ENCODE assay signal across 18 cellular contexts in the genomic region with DNA sequence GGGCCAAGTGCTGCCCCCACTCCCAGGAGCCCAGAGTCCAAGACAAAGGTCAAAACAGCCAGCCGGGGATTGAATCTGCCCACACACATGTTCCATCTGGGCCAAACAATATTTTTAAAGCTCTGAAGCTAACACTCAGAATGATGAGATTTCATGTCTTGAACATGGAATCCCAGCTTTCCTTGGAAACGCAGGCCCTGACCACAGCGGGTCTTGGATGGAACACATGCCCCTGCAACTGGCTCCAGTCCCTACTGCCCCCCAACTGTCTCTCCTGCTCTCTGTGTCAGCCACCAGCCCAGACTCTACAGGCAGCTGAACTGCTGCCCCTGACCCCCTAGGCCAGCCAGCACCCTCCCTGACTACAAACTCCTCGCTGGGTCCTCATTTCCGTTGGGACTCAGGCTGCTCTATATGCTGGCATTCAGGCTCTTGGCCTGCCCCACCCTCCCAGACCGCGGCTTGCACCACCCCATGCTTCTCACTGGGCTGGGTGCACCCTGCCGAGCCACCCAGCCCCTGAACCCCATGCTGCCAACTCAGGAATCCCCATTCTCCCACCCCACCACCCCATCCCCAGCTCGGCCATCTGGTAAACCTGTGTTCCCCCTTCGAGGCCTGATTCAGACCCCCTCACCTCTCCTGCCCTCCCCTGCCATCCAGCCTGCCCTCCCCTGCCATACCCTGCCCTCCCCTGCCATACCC.
DNase-seq lines count a peak whose midpoint lies in the region; ATAC-seq and TF ChIP-seq lines count a peak whose summit lies in the region.
"Had no signal": no experiment of that assay in that cellular context is flagged by ENCODE, and none has a peak within 500 bp of the region (broad histone marks: within the 10 kb centered on the region; RNA-seq: fewer than 3 reads in every experiment).

No MANE protein-coding gene starts in this region.

- TF ChIP-seq POLR2A in prostate gland (IDR thresholded peaks at IDR 0.05): no peak

- ATAC-seq in Right ventricle myocardium superior (ENCODE audit: poor library complexity) (no peak), left lung (no peak), GM21360 (IDR thresholded peaks at IDR 0.05; ENCODE audit: unreplicated experiment) (no peak), WTC11 (no peak)
- ATAC-seq: activated CD4-positive, CD25-positive, alpha-beta regulatory T cell treated with anti-CD3 and anti-CD28 coated beads, Interleukin-2, amount 50 U/mL, for 24 hours; foreskin keratinocyte; left colon had no signal

- in situ Hi-C loops in GM13977 (cut with MboI; ENCODE audit: low pct_unique_long_range_greater_than_20kb, low sequenced_read_pairs, unreplicated experiment): no loop called here

- 0 out of 2 replicates have a peak, but pooled peaks cover 3% of the 10 kb centered on the region for H3K4me1 Mint-ChIP-seq in WTC11
- H3K4me1 Mint-ChIP-seq: CD8-positive, alpha-beta memory T cell had no signal

- H3K27me3 ChIP-seq in left lung: peaks cover 0 to 26% of the 10 kb centered on the region in 2 donors
- H3K27me3 ChIP-seq in prostate gland (replicated peaks; ENCODE audit: insufficient read depth): peaks cover 4% of the 10 kb centered on the region
- H3K27me3 ChIP-seq: foreskin keratinocyte had no signal

- no peak overlapping the region for H3K4me3 Mint-ChIP-seq in WTC11

- no peaks in the 10 kb centered on the region for H3K9me3 ChIP-seq in left lung
- H3K9me3 ChIP-seq in prostate gland: no peaks in the 10 kb centered on the region

- H3K36me3 ChIP-seq in left lung: peaks cover 0 to 8% of the 10 kb centered on the region in 2 donors
- H3K36me3 ChIP-seq in prostate gland: no peaks in the 10 kb centered on the region

- TF ChIP-seq CTCF in left lung (IDR thresholded peaks at IDR 0.05) (no peak), prostate gland (IDR thresholded peaks at IDR 0.05) (no peak), GM13977 (IDR thresholded peaks at IDR 0.05; ENCODE audit: extremely low read depth, insufficient read depth, missing control alignments) (no peak), WTC11 (IDR thresholded peaks at IDR 0.05) (no peak)

- intact Hi-C loops in Right ventricle myocardium superior (cut with DNase I): no loop called here
- intact Hi-C loops in cardiac septum (cut with DNase I): no loop called here
- intact Hi-C loops in left lung (cut with DNase I): no loop called here
- intact Hi-C loops in prostate gland (cut with DNase I): no loop called here

- DNase-seq in Right ventricle myocardium superior (peak; percentile 29), cardiac septum (ENCODE audit: low spot score) (no peak), left lung (peak; percentile 25 to 28), prostate gland (ENCODE audit: low spot score) (no peak), GM13977 (ENCODE audit: low spot score) (no peak), A172 (ENCODE audit: low spot score) (no peak), WTC11 (ENCODE audit: low spot score) (no peak)
- DNase-seq: ACHN, activated gamma-delta T cell, foreskin keratinocyte, HCEC 1CT, NCI-H1436, NCI-H82 had no signal

- H3K27ac ChIP-seq in left lung (peak overlapping the region in 1 of 2 donors; percentile 65), prostate gland (peak overlapping the region; percentile 11 to 30)
- H3K27ac ChIP-seq: foreskin keratinocyte, SK-N-MC had no signal

- no peak overlapping the region for H3K27ac Mint-ChIP-seq in WTC11
- H3K27ac Mint-ChIP-seq: CD8-positive, alpha-beta memory T cell had no signal

- H3K4me1 ChIP-seq in left lung (peaks cover 0 to 22% of the 10 kb centered on the region in 2 donors), prostate gland (replicated peaks) (no peaks in the 10 kb centered on the region)
- H3K4me1 ChIP-seq: foreskin keratinocyte had no signal

- H3K4me3 ChIP-seq in left lung (no peak overlapping the region), prostate gland (no peak overlapping the region)
- H3K4me3 ChIP-seq: SK-N-MC had no signal

- no peaks in the 10 kb centered on the region for H3K9me3 Mint-ChIP-seq in WTC11
- H3K9me3 Mint-ChIP-seq: CD8-positive, alpha-beta memory T cell had no signal

- 85% methylated on average over 10 of the region's 10 CpGs for WGBS in prostate gland

- no peaks in the 10 kb centered on the region for H3K27me3 Mint-ChIP-seq in WTC11 (ENCODE audit: low read depth)
- H3K27me3 Mint-ChIP-seq: CD8-positive, alpha-beta memory T cell had no signal

- no peaks in the 10 kb centered on the region for H3K36me3 Mint-ChIP-seq in WTC11
- H3K36me3 Mint-ChIP-seq: CD8-positive, alpha-beta memory T cell had no signal

- POLR2A ChIA-PET in WTC11 (lab: Charles Lee): no interaction called here

- CTCF ChIA-PET in WTC11 (lab: Charles Lee): interaction anchor here (0.8 to 1.4 kb wide), 4 partner anchors 12 to 130 kb away, joined by 3 to 4 read pairs (median 3); no protein-coding TSS in a partner anchor

TF ChIP-seq in WTC11, 78 proteins besides CTCF, POLR2A, EP300 and RAD21:
- TF ChIP-seq SMAD3 (CRISPR knock-in tag; IDR thresholded peaks at IDR 0.05; ENCODE audit: borderline replicate concordance) (no peak), NR3C1 (CRISPR knock-in tag; conservative IDR thresholded peaks at IDR 0.05; ENCODE audit: low read depth) (no peak)

Comparison
In these comparisons a context has a peak if more than half of its experiments do, and no peak if none do; other contexts are left out.
1. DNase-seq: peak in Right ventricle myocardium superior (single experiment) and left lung (2 of 2); none in cardiac septum (single experiment), prostate gland (single experiment), GM13977 (single experiment), A172 (single experiment) and WTC11 (single experiment).